ENCODE assay signal across 18 cellular contexts in genomic region chr10:70139997-70140250, GRCh38. TPM values are rescaled to one million over a fixed set of nuclear protein-coding genes. Genes with fewer than 3 reads are reported as not detected.
DNase-seq lines count a peak whose midpoint lies in the region; ATAC-seq lines count a peak whose summit lies in the region.
"Had no signal": no experiment of that assay in that cellular context is flagged by ENCODE, and none has a peak within 500 bp of the region (broad histone marks: within the 10 kb centered on the region; RNA-seq: fewer than 3 reads in every experiment).

No MANE protein-coding gene starts in this region.

- ATAC-seq in activated naive CD8-positive, alpha-beta T cell treated with anti-CD3 and anti-CD28 coated beads, Interleukin-2, amount 50 U/mL, for 24 hours, result no peak
- ATAC-seq in stimulated activated naive B cell treated with anti-CD40 and anti-IgM and Interleukin-4, amounts not matched to agents 10 μg/mL and 1 μg/mL and 100 μg/mL, for 72 hours (replicated peaks), result no peak
- ATAC-seq in GM19035 (IDR thresholded peaks at IDR 0.05; ENCODE audit: unreplicated experiment) (no peak), GM21528 (IDR thresholded peaks at IDR 0.05; ENCODE audit: low FRiP score, unreplicated experiment) (no peak), HG03025 (IDR thresholded peaks at IDR 0.05; ENCODE audit: low FRiP score, unreplicated experiment) (no peak)
- ATAC-seq: GM12878 had no signal

- H3K4me3 ChIP-seq in H7 (ENCODE audit: insufficient read depth, low read depth, low read length) (no peak overlapping the region), esophagus (ENCODE audit: low read depth in 1 of 2, low read length in 2 of 2) (no peak overlapping the region)
- H3K4me3 ChIP-seq: GM12878, GM23338, HAP-1 had no signal

- no peak for DNase-seq in activated naive CD8-positive, alpha-beta T cell treated with anti-CD3 and anti-CD28 coated beads for 36 hours
- DNase-seq in activated naive CD8-positive, alpha-beta T cell treated with anti-CD3 and anti-CD28 coated beads, Interleukin-2, amount 50 U/mL, for 24 hours, result no peak
- DNase-seq in H7, result peak; percentile 35
- DNase-seq in stimulated activated naive B cell treated with anti-CD40 and anti-IgM and Interleukin-4, amounts not matched to agents 10 μg/mL and 1 μg/mL and 100 μg/mL, for 72 hours, result no peak
- DNase-seq: C1 segment of cervical spinal cord; Calu3; CD4-positive, alpha-beta T cell; DMS 273 treated with DMSO at 0.1 percent for 48 hours; KG1 had no signal

- 75 to 88% methylated on average over 6 of the region's 6 CpGs for WGBS in esophagus, 2 donors

- no peaks in the 10 kb centered on the region for H3K36me3 ChIP-seq in H7 (replicated peaks; ENCODE audit: control insufficient read depth, insufficient read depth, low read length)
- H3K36me3 ChIP-seq in esophagus (ENCODE audit: control insufficient read depth in 2 of 2, insufficient read depth in 2 of 2, low read length in 1 of 2), result peaks cover 6 to 8% of the 10 kb centered on the region in 2 donors
- H3K36me3 ChIP-seq: HAP-1 had no signal

- H3K9me3 Mint-ChIP-seq in activated naive CD8-positive, alpha-beta T cell treated with anti-CD3 and anti-CD28 coated beads for 36 hours, result no peaks in the 10 kb centered on the region
- no peaks in the 10 kb centered on the region for H3K9me3 Mint-ChIP-seq in activated naive CD8-positive, alpha-beta T cell treated with anti-CD3 and anti-CD28 coated beads, Interleukin-2, amount 50 U/mL, for 24 hours
- H3K9me3 Mint-ChIP-seq in stimulated activated naive B cell treated with anti-CD40 and anti-IgM and Interleukin-4, amounts not matched to agents 10 μg/mL and 1 μg/mL and 100 μg/mL, for 72 hours, result no peaks in the 10 kb centered on the region
- H3K9me3 Mint-ChIP-seq: CD4-positive, alpha-beta T cell; GM23338; IgD-negative memory B cell had no signal

- peak overlapping the region; percentile 1 for H3K27ac Mint-ChIP-seq in activated naive CD8-positive, alpha-beta T cell treated with anti-CD3 and anti-CD28 coated beads for 36 hours
- no peak overlapping the region for H3K27ac Mint-ChIP-seq in activated naive CD8-positive, alpha-beta T cell treated with anti-CD3 and anti-CD28 coated beads, Interleukin-2, amount 50 U/mL, for 24 hours
- H3K27ac Mint-ChIP-seq in stimulated activated naive B cell treated with anti-CD40 and anti-IgM and Interleukin-4, amounts not matched to agents 10 μg/mL and 1 μg/mL and 100 μg/mL, for 72 hours, result peak overlapping the region; percentile 65
- H3K27ac Mint-ChIP-seq: B cell; CD4-positive, alpha-beta T cell; GM23338 had no signal

- H3K27me3 Mint-ChIP-seq in activated naive CD8-positive, alpha-beta T cell treated with anti-CD3 and anti-CD28 coated beads for 36 hours, result no peaks in the 10 kb centered on the region
- H3K27me3 Mint-ChIP-seq in activated naive CD8-positive, alpha-beta T cell treated with anti-CD3 and anti-CD28 coated beads, Interleukin-2, amount 50 U/mL, for 24 hours, result no peaks in the 10 kb centered on the region
- H3K27me3 Mint-ChIP-seq in stimulated activated naive B cell treated with anti-CD40 and anti-IgM and Interleukin-4, amounts not matched to agents 10 μg/mL and 1 μg/mL and 100 μg/mL, for 72 hours, result no peaks in the 10 kb centered on the region
- H3K27me3 Mint-ChIP-seq: B cell; CD4-positive, alpha-beta T cell; IgD-negative memory B cell had no signal

- peaks cover 11 to 15% of the 10 kb centered on the region in 2 donors for H3K4me1 ChIP-seq in esophagus (ENCODE audit: control insufficient read depth in 2 of 2, insufficient read depth in 2 of 2, low read length in 1 of 2)

- H3K36me3 Mint-ChIP-seq in activated naive CD8-positive, alpha-beta T cell treated with anti-CD3 and anti-CD28 coated beads for 36 hours, result peaks cover 13% of the 10 kb centered on the region
- H3K36me3 Mint-ChIP-seq in activated naive CD8-positive, alpha-beta T cell treated with anti-CD3 and anti-CD28 coated beads, Interleukin-2, amount 50 U/mL, for 24 hours (ENCODE audit: low read depth), result peaks cover 7% of the 10 kb centered on the region
- peaks cover 27 to 34% of the 10 kb centered on the region in 2 donors for H3K36me3 Mint-ChIP-seq in stimulated activated naive B cell treated with anti-CD40 and anti-IgM and Interleukin-4, amounts not matched to agents 10 μg/mL and 1 μg/mL and 100 μg/mL, for 72 hours

- H3K27me3 ChIP-seq in H7 (ENCODE audit: control insufficient read depth, insufficient read depth, low read length) (peaks cover under 1% of the 10 kb centered on the region; the same call in 1 of the 2 replicates), esophagus (ENCODE audit: control insufficient read depth in 1 of 2, insufficient read depth in 2 of 2, low read length in 2 of 2) (no peaks in the 10 kb centered on the region)

- H3K27ac ChIP-seq in esophagus (ENCODE audit: low read depth in 2 of 2, low read length in 1 of 2), result peak overlapping the region; percentile 70 to 93

- H3K4me3 Mint-ChIP-seq in activated naive CD8-positive, alpha-beta T cell treated with anti-CD3 and anti-CD28 coated beads for 36 hours, result no peak overlapping the region
- no peak overlapping the region for H3K4me3 Mint-ChIP-seq in activated naive CD8-positive, alpha-beta T cell treated with anti-CD3 and anti-CD28 coated beads, Interleukin-2, amount 50 U/mL, for 24 hours
- H3K4me3 Mint-ChIP-seq in stimulated activated naive B cell treated with anti-CD40 and anti-IgM and Interleukin-4, amounts not matched to agents 10 μg/mL and 1 μg/mL and 100 μg/mL, for 72 hours, result no peak overlapping the region
- H3K4me3 Mint-ChIP-seq: B cell; CD4-positive, alpha-beta T cell; GM23338 had no signal

- H3K4me1 Mint-ChIP-seq in activated naive CD8-positive, alpha-beta T cell treated with anti-CD3 and anti-CD28 coated beads for 36 hours, result peaks cover 30% of the 10 kb centered on the region
- H3K4me1 Mint-ChIP-seq in activated naive CD8-positive, alpha-beta T cell treated with anti-CD3 and anti-CD28 coated beads, Interleukin-2, amount 50 U/mL, for 24 hours, result peaks cover 22% of the 10 kb centered on the region
- H3K4me1 Mint-ChIP-seq in stimulated activated naive B cell treated with anti-CD40 and anti-IgM and Interleukin-4, amounts not matched to agents 10 μg/mL and 1 μg/mL and 100 μg/mL, for 72 hours, result peaks cover 26 to 35% of the 10 kb centered on the region in 2 donors

- no peaks in the 10 kb centered on the region for H3K9me3 ChIP-seq in esophagus (ENCODE audit: control insufficient read depth in 2 of 2, insufficient read depth in 1 of 2, low read depth in 1 of 2, low read length in 1 of 2)
- H3K9me3 ChIP-seq: HAP-1 had no signal

RNA-seq across cellular contexts. Expression of gene TYSND1, which starts 6.6 kb away (rescaled TPM):
- 10 to 100 TPM; 15.8 to 15.9 TPM for total RNA-seq in activated naive CD8-positive, alpha-beta T cell treated with anti-CD3 and anti-CD28 coated beads for 36 hours
- total RNA-seq in H7 (2014; rRNA removed; shearing (Covaris generic)), result 25.3 and 32.6 TPM in 2 replicates
- 10 to 100 TPM; 13.6 to 17.5 TPM for polyA plus RNA-seq in esophagus

RNA-seq across cellular contexts. Expression of gene AIFM2, which starts 7.3 kb away (rescaled TPM):
- total RNA-seq in activated naive CD8-positive, alpha-beta T cell treated with anti-CD3 and anti-CD28 coated beads for 36 hours, result 10 to 100 TPM in 1 of 2 experiments, 1 to 10 TPM in 1; 9.6 to 10.4 TPM
- total RNA-seq in H7 (2014; rRNA removed; shearing (Covaris generic)), result 4.0 and 5.1 TPM in 2 replicates
- polyA plus RNA-seq in esophagus, result 10 to 100 TPM; 13.6 to 14.1 TPM

RNA-seq across cellular contexts. Expression of gene SAR1A, which starts 30.4 kb away (rescaled TPM):
- total RNA-seq in activated naive CD8-positive, alpha-beta T cell treated with anti-CD3 and anti-CD28 coated beads for 36 hours, result 100 to 1,000 TPM; 129 to 134 TPM
- total RNA-seq in H7 (2014; rRNA removed; shearing (Covaris generic)), result 78.0 and 84.1 TPM in 2 replicates
- polyA plus RNA-seq in esophagus, result 10 to 100 TPM; 26.0 to 30.0 TPM
